ENCODE assay signal across 2 cellular contexts in the genomic region with DNA sequence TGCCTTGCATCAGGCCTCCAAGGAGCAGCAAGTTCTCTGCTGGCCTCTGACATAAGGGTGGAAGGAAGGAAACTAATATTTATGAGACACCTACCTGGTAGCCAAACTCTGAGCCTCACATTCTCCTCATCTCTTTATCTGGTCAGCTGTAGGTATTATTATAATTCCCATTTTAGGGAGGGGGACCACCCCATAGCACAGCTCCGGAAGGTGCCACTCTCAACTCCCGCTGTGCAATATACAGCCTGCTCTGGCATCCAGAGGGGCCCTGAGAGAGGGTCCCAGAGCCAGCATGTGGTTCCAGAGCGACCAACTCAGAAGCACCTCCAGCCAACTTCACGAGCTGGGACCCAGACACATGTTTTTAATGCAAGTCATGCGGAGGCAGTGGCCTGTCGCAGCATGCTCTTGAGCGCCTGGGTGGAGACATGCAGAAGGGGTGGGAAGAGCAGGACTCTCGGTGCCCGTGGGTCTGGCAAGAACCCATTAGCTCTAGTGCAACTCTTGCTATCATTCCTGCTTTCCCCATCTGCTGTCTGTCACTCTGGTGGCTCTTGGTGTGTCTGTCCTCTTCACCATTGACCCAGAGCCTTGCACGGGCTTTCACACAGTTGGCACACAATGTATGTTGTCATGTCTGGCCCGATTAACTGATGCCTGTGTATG.
TF ChIP-seq lines count a peak whose summit lies in the region.

No MANE protein-coding gene starts in this region.

TF ChIP-seq in GM23338, 12 proteins besides CTCF, POLR2A, EP300 and RAD21 (continued from another document and continues in another):
- TF ChIP-seq, protein P1, sequence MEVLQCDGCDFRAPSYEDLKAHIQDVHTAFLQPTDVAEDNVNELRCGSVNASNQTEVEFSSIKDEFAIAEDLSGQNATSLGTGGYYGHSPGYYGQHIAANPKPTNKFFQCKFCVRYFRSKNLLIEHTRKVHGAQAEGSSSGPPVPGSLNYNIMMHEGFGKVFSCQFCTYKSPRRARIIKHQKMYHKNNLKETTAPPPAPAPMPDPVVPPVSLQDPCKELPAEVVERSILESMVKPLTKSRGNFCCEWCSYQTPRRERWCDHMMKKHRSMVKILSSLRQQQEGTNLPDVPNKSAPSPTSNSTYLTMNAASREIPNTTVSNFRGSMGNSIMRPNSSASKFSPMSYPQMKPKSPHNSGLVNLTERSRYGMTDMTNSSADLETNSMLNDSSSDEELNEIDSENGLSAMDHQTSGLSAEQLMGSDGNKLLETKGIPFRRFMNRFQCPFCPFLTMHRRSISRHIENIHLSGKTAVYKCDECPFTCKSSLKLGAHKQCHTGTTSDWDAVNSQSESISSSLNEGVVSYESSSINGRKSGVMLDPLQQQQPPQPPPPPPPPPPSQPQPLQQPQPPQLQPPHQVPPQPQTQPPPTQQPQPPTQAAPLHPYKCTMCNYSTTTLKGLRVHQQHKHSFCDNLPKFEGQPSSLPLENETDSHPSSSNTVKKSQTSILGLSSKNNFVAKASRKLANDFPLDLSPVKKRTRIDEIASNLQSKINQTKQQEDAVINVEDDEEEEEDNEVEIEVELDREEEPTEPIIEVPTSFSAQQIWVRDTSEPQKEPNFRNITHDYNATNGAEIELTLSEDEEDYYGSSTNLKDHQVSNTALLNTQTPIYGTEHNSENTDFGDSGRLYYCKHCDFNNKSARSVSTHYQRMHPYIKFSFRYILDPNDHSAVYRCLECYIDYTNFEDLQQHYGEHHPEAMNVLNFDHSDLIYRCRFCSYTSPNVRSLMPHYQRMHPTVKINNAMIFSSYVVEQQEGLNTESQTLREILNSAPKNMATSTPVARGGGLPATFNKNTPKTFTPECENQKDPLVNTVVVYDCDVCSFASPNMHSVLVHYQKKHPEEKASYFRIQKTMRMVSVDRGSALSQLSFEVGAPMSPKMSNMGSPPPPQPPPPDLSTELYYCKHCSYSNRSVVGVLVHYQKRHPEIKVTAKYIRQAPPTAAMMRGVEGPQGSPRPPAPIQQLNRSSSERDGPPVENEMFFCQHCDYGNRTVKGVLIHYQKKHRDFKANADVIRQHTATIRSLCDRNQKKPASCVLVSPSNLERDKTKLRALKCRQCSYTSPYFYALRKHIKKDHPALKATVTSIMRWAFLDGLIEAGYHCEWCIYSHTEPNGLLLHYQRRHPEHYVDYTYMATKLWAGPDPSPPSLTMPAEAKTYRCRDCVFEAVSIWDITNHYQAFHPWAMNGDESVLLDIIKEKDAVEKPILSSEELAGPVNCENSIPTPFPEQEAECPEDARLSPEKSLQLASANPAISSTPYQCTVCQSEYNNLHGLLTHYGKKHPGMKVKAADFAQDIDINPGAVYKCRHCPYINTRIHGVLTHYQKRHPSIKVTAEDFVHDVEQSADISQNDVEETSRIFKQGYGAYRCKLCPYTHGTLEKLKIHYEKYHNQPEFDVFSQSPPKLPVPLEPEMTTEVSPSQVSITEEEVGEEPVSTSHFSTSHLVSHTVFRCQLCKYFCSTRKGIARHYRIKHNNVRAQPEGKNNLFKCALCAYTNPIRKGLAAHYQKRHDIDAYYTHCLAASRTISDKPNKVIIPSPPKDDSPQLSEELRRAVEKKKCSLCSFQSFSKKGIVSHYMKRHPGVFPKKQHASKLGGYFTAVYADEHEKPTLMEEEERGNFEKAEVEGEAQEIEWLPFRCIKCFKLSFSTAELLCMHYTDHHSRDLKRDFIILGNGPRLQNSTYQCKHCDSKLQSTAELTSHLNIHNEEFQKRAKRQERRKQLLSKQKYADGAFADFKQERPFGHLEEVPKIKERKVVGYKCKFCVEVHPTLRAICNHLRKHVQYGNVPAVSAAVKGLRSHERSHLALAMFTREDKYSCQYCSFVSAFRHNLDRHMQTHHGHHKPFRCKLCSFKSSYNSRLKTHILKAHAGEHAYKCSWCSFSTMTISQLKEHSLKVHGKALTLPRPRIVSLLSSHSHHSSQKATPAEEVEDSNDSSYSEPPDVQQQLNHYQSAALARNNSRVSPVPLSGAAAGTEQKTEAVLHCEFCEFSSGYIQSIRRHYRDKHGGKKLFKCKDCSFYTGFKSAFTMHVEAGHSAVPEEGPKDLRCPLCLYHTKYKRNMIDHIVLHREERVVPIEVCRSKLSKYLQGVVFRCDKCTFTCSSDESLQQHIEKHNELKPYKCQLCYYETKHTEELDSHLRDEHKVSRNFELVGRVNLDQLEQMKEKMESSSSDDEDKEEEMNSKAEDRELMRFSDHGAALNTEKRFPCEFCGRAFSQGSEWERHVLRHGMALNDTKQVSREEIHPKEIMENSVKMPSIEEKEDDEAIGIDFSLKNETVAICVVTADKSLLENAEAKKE (CRISPR knock-in tag; IDR thresholded peaks at IDR 0.05), result no peak
- TF ChIP-seq ZNF331 (CRISPR knock-in tag; IDR thresholded peaks at IDR 0.05; ENCODE audit: low read depth) (no peak), POLR2AphosphoS5 (IDR thresholded peaks at IDR 0.05; ENCODE audit: low read depth) (no peak), ZNF114 (CRISPR knock-in tag; IDR thresholded peaks at IDR 0.05) (no peak), CREB1 (CRISPR knock-in tag; IDR thresholded peaks at IDR 0.05; ENCODE audit: low read depth) (no peak), JUNB (IDR thresholded peaks at IDR 0.05; ENCODE audit: unreplicated experiment) (no peak), STAT1 (IDR thresholded peaks at IDR 0.05; ENCODE audit: unreplicated experiment) (no peak), EZH2 (IDR thresholded peaks at IDR 0.05; ENCODE audit: low read depth, unreplicated experiment) (no peak)
- TF ChIP-seq, protein P2, sequence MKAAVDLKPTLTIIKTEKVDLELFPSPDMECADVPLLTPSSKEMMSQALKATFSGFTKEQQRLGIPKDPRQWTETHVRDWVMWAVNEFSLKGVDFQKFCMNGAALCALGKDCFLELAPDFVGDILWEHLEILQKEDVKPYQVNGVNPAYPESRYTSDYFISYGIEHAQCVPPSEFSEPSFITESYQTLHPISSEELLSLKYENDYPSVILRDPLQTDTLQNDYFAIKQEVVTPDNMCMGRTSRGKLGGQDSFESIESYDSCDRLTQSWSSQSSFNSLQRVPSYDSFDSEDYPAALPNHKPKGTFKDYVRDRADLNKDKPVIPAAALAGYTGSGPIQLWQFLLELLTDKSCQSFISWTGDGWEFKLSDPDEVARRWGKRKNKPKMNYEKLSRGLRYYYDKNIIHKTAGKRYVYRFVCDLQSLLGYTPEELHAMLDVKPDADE (IDR thresholded peaks at IDR 0.05), result no peak

TF ChIP-seq in WTC11, 78 proteins besides CTCF, POLR2A, EP300 and RAD21 (continued from another document):
- TF ChIP-seq, protein P3, sequence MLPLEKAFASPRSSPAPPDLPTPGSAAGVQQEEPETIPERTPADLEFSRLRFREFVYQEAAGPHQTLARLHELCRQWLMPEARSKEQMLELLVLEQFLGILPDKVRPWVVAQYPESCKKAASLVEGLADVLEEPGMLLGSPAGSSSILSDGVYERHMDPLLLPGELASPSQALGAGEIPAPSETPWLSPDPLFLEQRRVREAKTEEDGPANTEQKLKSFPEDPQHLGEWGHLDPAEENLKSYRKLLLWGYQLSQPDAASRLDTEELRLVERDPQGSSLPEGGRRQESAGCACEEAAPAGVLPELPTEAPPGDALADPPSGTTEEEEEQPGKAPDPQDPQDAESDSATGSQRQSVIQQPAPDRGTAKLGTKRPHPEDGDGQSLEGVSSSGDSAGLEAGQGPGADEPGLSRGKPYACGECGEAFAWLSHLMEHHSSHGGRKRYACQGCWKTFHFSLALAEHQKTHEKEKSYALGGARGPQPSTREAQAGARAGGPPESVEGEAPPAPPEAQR (CRISPR knock-in tag; IDR thresholded peaks at IDR 0.05), result no peak
- TF ChIP-seq CDX4 (CRISPR knock-in tag; IDR thresholded peaks at IDR 0.05; ENCODE audit: borderline replicate concordance) (no peak), JAZF1 (CRISPR knock-in tag; IDR thresholded peaks at IDR 0.05) (no peak), CREB1 (CRISPR knock-in tag; IDR thresholded peaks at IDR 0.05) (no peak), PREB (CRISPR knock-in tag; IDR thresholded peaks at IDR 0.05; ENCODE audit: borderline replicate concordance) (no peak), ELF4 (CRISPR knock-in tag; IDR thresholded peaks at IDR 0.05; ENCODE audit: low read depth) (no peak), ZNF219 (CRISPR knock-in tag; IDR thresholded peaks at IDR 0.05; ENCODE audit: borderline replicate concordance) (no peak), EMX1 (CRISPR knock-in tag; IDR thresholded peaks at IDR 0.05) (no peak), MLX (CRISPR knock-in tag; IDR thresholded peaks at IDR 0.05) (no peak), NR3C1 (CRISPR knock-in tag; conservative IDR thresholded peaks at IDR 0.05; ENCODE audit: low read depth) (no peak), GABPB1 (CRISPR knock-in tag; IDR thresholded peaks at IDR 0.05) (no peak), SOX15 (CRISPR knock-in tag; IDR thresholded peaks at IDR 0.05) (no peak)
- TF ChIP-seq, protein P4, sequence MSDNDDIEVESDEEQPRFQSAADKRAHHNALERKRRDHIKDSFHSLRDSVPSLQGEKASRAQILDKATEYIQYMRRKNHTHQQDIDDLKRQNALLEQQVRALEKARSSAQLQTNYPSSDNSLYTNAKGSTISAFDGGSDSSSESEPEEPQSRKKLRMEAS (CRISPR knock-in tag; IDR thresholded peaks at IDR 0.05), result no peak
